8 cellular contexts compared by ENCODE assay signal in genomic region chr17:59786536-59787319, GRCh38.
DNase-seq lines count a peak whose midpoint lies in the region; ATAC-seq, FAIRE-seq and TF ChIP-seq lines count a peak whose summit lies in the region.

No MANE protein-coding gene starts in this region.

- peak; percentile 68 for FAIRE-seq in colon (lab: Jason Lieb, UNC)

- H3K27me3 ChIP-seq in lower lobe of right lung (ENCODE audit: low read depth): no peaks in the 10 kb centered on the region

- ATAC-seq in HG02678 (IDR thresholded peaks at IDR 0.05; ENCODE audit: unreplicated experiment): peak; percentile 85
- ATAC-seq in activated CD4-positive, CD25-positive, alpha-beta regulatory T cell treated with anti-CD3 and anti-CD28 coated beads, Interleukin-2, amount 50 U/mL, for 24 hours: peak; percentile 81 to 82
- peak; percentile 95 to 98 for ATAC-seq in lower lobe of right lung

- H3K4me3 ChIP-seq in lower lobe of right lung: peak overlapping the region; percentile 19

- DNase-seq in NCI-H146 (lab: John Stamatoyannopoulos, UW): peak; percentile 20
- no peak for DNase-seq in NCI-H146 treated with DMSO at 0.1 percent for 48 hours (lab: John Stamatoyannopoulos, UW; ENCODE audit: unreplicated experiment)
- DNase-seq in NCI-H2029 (lab: John Stamatoyannopoulos, UW): peak; percentile 66
- no peak for DNase-seq in lower lobe of right lung
- peak; percentile 21 for DNase-seq in stimulated activated CD8-positive, alpha-beta memory T cell treated with anti-CD3 and anti-CD28 coated beads, Interleukin-15, amount 100 ng/mL, for 24 hours (ENCODE audit: low read depth)

- H3K9me3 ChIP-seq in lower lobe of right lung: no peaks in the 10 kb centered on the region

- H3K27ac ChIP-seq in lower lobe of right lung: peak overlapping the region; percentile 86

- no peak for TF ChIP-seq CTCF in lower lobe of right lung (IDR thresholded peaks at IDR 0.05)

- intact Hi-C loops in lower lobe of right lung (cut with DNase I): no loop called here

- no peaks in the 10 kb centered on the region for H3K36me3 ChIP-seq in lower lobe of right lung

- H3K4me1 ChIP-seq in lower lobe of right lung: peaks cover 75% of the 10 kb centered on the region

Comparison
In these comparisons a context has a peak if more than half of its experiments do, and no peak if none do; other contexts are left out.
1. DNase-seq: peak in NCI-H146 (single experiment), NCI-H2029 (single experiment) and stimulated activated CD8-positive, alpha-beta memory T cell treated with anti-CD3 and anti-CD28 coated beads, Interleukin-15, amount 100 ng/mL, for 24 hours (single experiment); none in NCI-H146 treated with DMSO at 0.1 percent for 48 hours (single experiment) and lower lobe of right lung (single experiment).
2. Peak in every context shown above with its lines, with median percentiles within 50 percentile points of each other: ATAC-seq.